In the genomic region with DNA sequence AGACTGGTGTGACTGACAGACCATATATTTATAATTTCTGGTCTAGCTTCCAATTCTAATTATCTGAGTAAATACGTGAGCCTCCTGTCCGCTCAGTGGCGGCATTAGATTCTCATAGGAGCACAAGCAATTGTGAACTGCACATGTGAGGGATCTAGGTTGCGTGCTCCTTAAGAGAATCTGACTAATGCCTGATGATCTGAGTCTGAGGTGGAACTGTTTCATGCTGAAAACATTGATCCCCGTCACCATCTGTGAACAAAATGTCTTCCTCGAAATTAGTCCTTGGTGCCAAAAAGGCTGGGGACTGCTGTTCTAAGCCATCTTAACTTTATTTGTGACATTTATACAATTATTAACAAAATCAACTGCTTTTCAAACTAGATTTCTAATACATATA, we compare ENCODE assay signal across 29 cellular contexts.
DNase-seq lines count a peak whose midpoint lies in the region; ATAC-seq, FAIRE-seq and TF ChIP-seq lines count a peak whose summit lies in the region.
"Had no signal": no experiment of that assay in that cellular context is flagged by ENCODE, and none has a peak within 500 bp of the region (broad histone marks: within the 10 kb centered on the region; RNA-seq: fewer than 3 reads in every experiment).

No MANE protein-coding gene starts in this region.

- H3K4me1 ChIP-seq in prostate gland (replicated peaks): no peaks in the 10 kb centered on the region
- H3K4me1 ChIP-seq: A549 had no signal

- peak overlapping the region in 1 of 2 donors; percentile 75 for H3K27ac Mint-ChIP-seq in stimulated activated naive CD8-positive, alpha-beta T cell treated with anti-CD3 and anti-CD28 coated beads, Interleukin-15, amount 100 ng/mL, for 72 hours
- H3K27ac Mint-ChIP-seq: B cell; CD8-positive, alpha-beta T cell; IgD-negative memory B cell had no signal

- TF ChIP-seq CTCF in D721Med (IDR thresholded peaks at IDR 0.05; ENCODE audit: insufficient read depth, missing control alignments) (no peak), WERI-Rb-1 (IDR thresholded peaks at IDR 0.05; ENCODE audit: low read depth, low read length) (no peak), prostate gland (IDR thresholded peaks at IDR 0.05) (no peak)

- no peaks in the 10 kb centered on the region for H3K27me3 Mint-ChIP-seq in stimulated activated naive CD8-positive, alpha-beta T cell treated with anti-CD3 and anti-CD28 coated beads, Interleukin-15, amount 100 ng/mL, for 72 hours
- H3K27me3 Mint-ChIP-seq: B cell, IgD-negative memory B cell had no signal

- 95% methylated on average over 6 of the region's 6 CpGs for WGBS in prostate gland

- peaks cover 0 to 9% of the 10 kb centered on the region in 2 donors for H3K9me3 Mint-ChIP-seq in stimulated activated naive CD8-positive, alpha-beta T cell treated with anti-CD3 and anti-CD28 coated beads, Interleukin-15, amount 100 ng/mL, for 72 hours

- no peak for ATAC-seq in HG02588 (IDR thresholded peaks at IDR 0.05; ENCODE audit: unreplicated experiment)
- no peak for ATAC-seq in stimulated activated naive CD8-positive, alpha-beta T cell treated with anti-CD3 and anti-CD28 coated beads, Interleukin-15, amount 100 ng/mL, for 72 hours
- ATAC-seq: A549; CD8-positive, alpha-beta T cell had no signal

- H3K27me3 ChIP-seq in WERI-Rb-1 (ENCODE audit: insufficient read depth, low read depth, severe bottlenecking): no peaks in the 10 kb centered on the region
- H3K27me3 ChIP-seq in prostate gland (replicated peaks; ENCODE audit: insufficient read depth): no peaks in the 10 kb centered on the region

- H3K4me3 ChIP-seq in WERI-Rb-1 (ENCODE audit: low read depth, low read length) (no peak overlapping the region), skeletal muscle cell (ENCODE audit: low read depth, low read length) (no peak overlapping the region), prostate gland (no peak overlapping the region)
- H3K4me3 ChIP-seq: A549 had no signal

- DNase-seq in D721Med (ENCODE audit: insufficient read length, low spot score): no peak
- DNase-seq in HCEC 1CT: peak; percentile 70
- peak; percentile 24 for DNase-seq in WERI-Rb-1
- DNase-seq in skeletal muscle cell (ENCODE audit: low read depth): peak; percentile 42
- no peak for DNase-seq in prostate gland (ENCODE audit: low spot score)
- no peak for DNase-seq in stimulated activated naive CD8-positive, alpha-beta T cell treated with anti-CD3 and anti-CD28 coated beads, Interleukin-15, amount 100 ng/mL, for 72 hours
- DNase-seq: Caco-2; CD8-positive, alpha-beta T cell; DMS 273 treated with DMSO at 0.1 percent for 48 hours; DMS79; EL; GF-D8; NCI-H1092; NCI-H1417 treated with DMSO at 0.1 percent for 48 hours; NCI-H1694 treated with DMSO at 0.1 percent for 48 hours; NCI-H345; NCI-H524; NCI-H748 treated with DMSO at 0.1 percent for 48 hours; NK-92 treated with Interleukin-12 subunit alpha and Interleukin-12 subunit beta, amount 100 ng/mL, for 24 hours; SHP77 treated with DMSO at 0.1 percent for 48 hours; T-helper 1 cell had no signal

- H3K9me3 ChIP-seq in WERI-Rb-1 (ENCODE audit: severe bottlenecking) (no peaks in the 10 kb centered on the region), prostate gland (no peaks in the 10 kb centered on the region)
- H3K9me3 ChIP-seq: A549, Caco-2 had no signal

- no peak for TF ChIP-seq POLR2A in prostate gland (IDR thresholded peaks at IDR 0.05)

- no peak overlapping the region for H3K27ac ChIP-seq in WERI-Rb-1
- no peak overlapping the region for H3K27ac ChIP-seq in prostate gland
- H3K27ac ChIP-seq: A549, C4-2B, KMS-11, RWPE1 had no signal

- no peaks in the 10 kb centered on the region for H3K4me1 Mint-ChIP-seq in stimulated activated naive CD8-positive, alpha-beta T cell treated with anti-CD3 and anti-CD28 coated beads, Interleukin-15, amount 100 ng/mL, for 72 hours
- H3K4me1 Mint-ChIP-seq: B cell, IgD-negative memory B cell had no signal

- H3K36me3 ChIP-seq in WERI-Rb-1 (no peaks in the 10 kb centered on the region), prostate gland (no peaks in the 10 kb centered on the region)

- intact Hi-C loops in prostate gland (cut with DNase I): no loop called here

- FAIRE-seq in D721Med (lab: Jason Lieb, UNC): peak; percentile 89
- FAIRE-seq: A549, GM12891 had no signal

- H3K4me3 Mint-ChIP-seq in stimulated activated naive CD8-positive, alpha-beta T cell treated with anti-CD3 and anti-CD28 coated beads, Interleukin-15, amount 100 ng/mL, for 72 hours: no peak overlapping the region
- H3K4me3 Mint-ChIP-seq: B cell; CD8-positive, alpha-beta T cell; IgD-negative memory B cell had no signal

Comparison
In these comparisons a context has a peak if more than half of its experiments do, and no peak if none do; other contexts are left out.
1. DNase-seq: peak in HCEC 1CT (single experiment), WERI-Rb-1 (single experiment) and skeletal muscle cell (single experiment); none in D721Med (single experiment), prostate gland (single experiment) and stimulated activated naive CD8-positive, alpha-beta T cell treated with anti-CD3 and anti-CD28 coated beads, Interleukin-15, amount 100 ng/mL, for 72 hours (0 of 2).